21 cellular contexts compared by ENCODE assay signal in the genomic region with DNA sequence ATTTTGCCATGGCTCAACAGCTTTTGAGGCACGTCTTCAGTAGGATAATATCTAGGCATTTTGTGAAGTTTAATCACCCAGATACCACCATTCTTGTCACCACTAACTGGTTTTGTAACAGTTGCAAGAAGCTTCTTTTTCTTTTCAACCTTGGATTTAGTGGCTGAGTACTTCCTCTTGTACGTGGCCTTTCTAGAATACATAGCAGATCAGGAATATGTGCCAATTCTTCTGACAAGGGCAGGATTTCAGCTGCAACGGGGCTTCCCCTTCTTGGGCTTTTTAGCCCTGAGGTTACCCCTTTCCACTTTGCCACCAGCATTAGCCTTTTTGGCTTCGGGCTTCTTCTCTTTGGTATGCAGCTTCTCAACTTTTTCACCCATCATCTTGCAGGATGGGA.
"Had no signal": no experiment of that assay in that cellular context is flagged by ENCODE, and none has a peak within 500 bp of the region (broad histone marks: within the 10 kb centered on the region; RNA-seq: fewer than 3 reads in every experiment).

No MANE protein-coding gene starts in this region.

- H3K36me3 ChIP-seq: left ventricle myocardium inferior, lower lobe of right lung, thoracic aorta, transverse colon had no signal

- H3K9me3 ChIP-seq: left ventricle myocardium inferior, lower lobe of right lung, spleen, thoracic aorta, transverse colon had no signal

- H3K27ac ChIP-seq: foreskin keratinocyte, left ventricle myocardium inferior, lower lobe of right lung, spleen, thoracic aorta, transverse colon had no signal

- H3K27me3 ChIP-seq: foreskin keratinocyte, spleen, transverse colon had no signal

- DNase-seq: effector CD4-positive, alpha-beta T cell; endodermal cell; erythroblast; foreskin keratinocyte; immature natural killer cell; left ventricle myocardium inferior; lower lobe of right lung; natural killer cell; posterior cingulate gyrus; spleen; stimulated activated CD4-positive, alpha-beta T cell treated with anti-CD3 and anti-CD28 coated beads, Interleukin-15, amount 100 ng/mL, for 24 hours; stimulated activated CD4-positive, alpha-beta T cell treated with anti-CD3 and anti-CD28 coated beads, Interleukin-1b, Interleukin-23, amount 100 ng/mL, for 48 hours; stimulated activated CD4-positive, alpha-beta T cell treated with anti-CD3 and anti-CD28 coated beads, Interleukin-4, amount 100 ng/mL, for 24 hours; stimulated activated naive CD8-positive, alpha-beta T cell treated with anti-CD3 and anti-CD28 coated beads, Interleukin-15, amount 100 ng/mL, for 72 hours; substantia nigra; transverse colon had no signal

- H3K4me3 ChIP-seq: left ventricle myocardium inferior, lower lobe of right lung, spleen, thoracic aorta, transverse colon had no signal

- H3K4me1 ChIP-seq: foreskin keratinocyte, left ventricle myocardium inferior, lower lobe of right lung, spleen, transverse colon had no signal

- ATAC-seq: foreskin keratinocyte; lower lobe of right lung; natural killer cell; sciatic nerve; stimulated activated memory B cell treated with anti-CD40 and anti-IgM and Interleukin-4, amounts not matched to agents 10 μg/mL and 1 μg/mL and 100 μg/mL, for 72 hours; stimulated activated naive CD8-positive, alpha-beta T cell treated with anti-CD3 and anti-CD28 coated beads, Interleukin-15, amount 100 ng/mL, for 72 hours had no signal

- FAIRE-seq: endothelial cell of umbilical vein, keratinocyte had no signal
